Comparison of ENCODE assay signal across 1 cellular context in genomic region chr14:104581521-104581920, GRCh38.
TF ChIP-seq lines count a peak whose summit lies in the region.

No MANE protein-coding gene starts in this region.

TF ChIP-seq in K562, 482 proteins besides CTCF, POLR2A, EP300 and RAD21:
- TF ChIP-seq EP400 (IDR thresholded peaks at IDR 0.05), result no peak
- no peak for TF ChIP-seq PRMT5 (CRISPR knock-in tag; IDR thresholded peaks at IDR 0.05)
- TF ChIP-seq ZBTB33 (CRISPR knock-in tag; IDR thresholded peaks at IDR 0.05), result peak; percentile 75; the same call in 1 of the 2 replicates
- no peak for TF ChIP-seq NCOR1 (IDR thresholded peaks at IDR 0.05)
TF ChIP-seq in K562: peak in this region for 1.
